8 cellular contexts compared by ENCODE assay signal in genomic region chr5:471750-472058, GRCh38. TPM values are rescaled to one million over a fixed set of nuclear protein-coding genes. Genes with fewer than 3 reads are reported as not detected.
DNase-seq lines count a peak whose midpoint lies in the region; ATAC-seq, FAIRE-seq and TF ChIP-seq lines count a peak whose summit lies in the region.

No MANE protein-coding gene starts in this region.

- H3F3A ChIP-seq in DOHH2 (ENCODE audit: control insufficient read depth, insufficient read depth): peaks cover 9% of the 10 kb centered on the region

- H3K4me1 ChIP-seq in DOHH2 (ENCODE audit: control insufficient read depth, low read length): peaks cover 33% of the 10 kb centered on the region
- peaks cover 6% of the 10 kb centered on the region for H3K4me1 ChIP-seq in ectodermal cell (ENCODE audit: control insufficient read depth, insufficient read depth, low read length)
- peaks cover 4% of the 10 kb centered on the region for H3K4me1 ChIP-seq in parathyroid adenoma

- H3K36me3 ChIP-seq in DOHH2 (ENCODE audit: control insufficient read depth, low read length) (peaks cover 60% of the 10 kb centered on the region), ectodermal cell (ENCODE audit: control insufficient read depth, insufficient read depth, low read length) (no peaks in the 10 kb centered on the region), parathyroid adenoma (ENCODE audit: control insufficient read depth, insufficient read depth, low read length) (no peaks in the 10 kb centered on the region)

- no peak; the same call in 1 of the 2 replicates for TF ChIP-seq POLR2A in GM12892 (IDR thresholded peaks at IDR 0.05; ENCODE audit: low read depth, low read length)

- H2AFZ ChIP-seq in parathyroid adenoma: peak overlapping the region; percentile 95

- no peak overlapping the region for H3K9ac ChIP-seq in parathyroid adenoma

- peaks cover 15% of the 10 kb centered on the region for H4K20me1 ChIP-seq in DOHH2 (ENCODE audit: control insufficient read depth, insufficient read depth, low read depth, low read length)

- H3K27me3 ChIP-seq in DOHH2 (ENCODE audit: control insufficient read depth, low read length) (no peaks in the 10 kb centered on the region), ectodermal cell (ENCODE audit: control insufficient read depth, insufficient read depth, low read length, poor library complexity, severe bottlenecking) (peaks cover 36% of the 10 kb centered on the region), parathyroid adenoma (ENCODE audit: control insufficient read depth, insufficient read depth, low read length) (no peaks in the 10 kb centered on the region)

- 89 to 91% methylated on average over 6 of the region's 6 CpGs for WGBS in ectodermal cell, 2 experiments

- H3K4me3 ChIP-seq in DOHH2 (ENCODE audit: low read length) (peak overlapping the region; percentile 93), ectodermal cell (ENCODE audit: insufficient read depth, low read depth, low read length) (peak overlapping the region; percentile 58), parathyroid adenoma (ENCODE audit: low read depth, low read length) (peak overlapping the region; percentile 82)

- DNase-seq in NOMO-1 treated with DMSO at 0.1 percent for 48 hours (lab: John Stamatoyannopoulos, UW; ENCODE audit: unreplicated experiment) (peak; percentile 44), SHP77 (lab: John Stamatoyannopoulos, UW) (no peak), left lobe of liver (ENCODE audit: low spot score) (no peak), GM12892 (ENCODE audit: insufficient read length) (no peak)
- DNase-seq in activated CD4-positive, alpha-beta T cell treated with anti-CD3 and anti-CD28 coated beads, Interleukin-2, amount 50 U/mL, for 1 hour: no peak

- H3K9me3 ChIP-seq in DOHH2 (ENCODE audit: control insufficient read depth, insufficient read depth, low read length) (no peaks in the 10 kb centered on the region), ectodermal cell (ENCODE audit: control insufficient read depth, low read length) (no peaks in the 10 kb centered on the region), parathyroid adenoma (ENCODE audit: control insufficient read depth, low read length) (no peaks in the 10 kb centered on the region)

- H3K27ac ChIP-seq in DOHH2 (ENCODE audit: low read depth, low read length) (peak overlapping the region; percentile 74), ectodermal cell (ENCODE audit: insufficient read depth, low read depth, low read length, poor library complexity, severe bottlenecking) (no peak overlapping the region), parathyroid adenoma (no peak overlapping the region)

- no peak for ATAC-seq in left lobe of liver

- peak overlapping the region; percentile 97 for H3K4me2 ChIP-seq in DOHH2 (ENCODE audit: low read length)
- H3K4me2 ChIP-seq in parathyroid adenoma (ENCODE audit: low read length): peak overlapping the region; percentile 68

- no peak for TF ChIP-seq CTCF in DOHH2 (IDR thresholded peaks at IDR 0.05; ENCODE audit: low read depth, low read length, poor library complexity, severe bottlenecking)
- no peak for TF ChIP-seq CTCF in parathyroid adenoma (IDR thresholded peaks at IDR 0.05)

- H3K9me2 ChIP-seq in DOHH2 (replicated peaks; ENCODE audit: control insufficient read depth, low read length): no peaks in the 10 kb centered on the region

- FAIRE-seq in GM12892 (lab: Jason Lieb, UNC): no peak

- H3K79me2 ChIP-seq in DOHH2 (ENCODE audit: control insufficient read depth, low read length): peaks cover 61% of the 10 kb centered on the region
- no peaks in the 10 kb centered on the region for H3K79me2 ChIP-seq in parathyroid adenoma

RNA-seq across cellular contexts. Expression of gene EXOC3, which starts 28.7 kb away (rescaled TPM):
- polyA plus RNA-seq in ectodermal cell (2013, experiment 1 of 4): 46.1 TPM
- 49.3 TPM for polyA plus RNA-seq in ectodermal cell (2013, experiment 2 of 4)
- polyA plus RNA-seq in ectodermal cell (2013, experiment 3 of 4): 36.6 TPM
- polyA plus RNA-seq in ectodermal cell (2013, experiment 4 of 4): 43.0 TPM
- total RNA-seq in left lobe of liver: 25.7 TPM
- 27.5 TPM for polyA plus RNA-seq in GM12892 (2012; ENCODE audit: missing spikeins)

RNA-seq across cellular contexts. Expression of gene SLC9A3, which starts 52.5 kb away (rescaled TPM):
- polyA plus RNA-seq in ectodermal cell (2013, experiment 1 of 4): 1.5 TPM
- 1.0 TPM for polyA plus RNA-seq in ectodermal cell (2013, experiment 2 of 4)
- 1.1 TPM for polyA plus RNA-seq in ectodermal cell (2013, experiment 3 of 4)
- 1.2 TPM for polyA plus RNA-seq in ectodermal cell (2013, experiment 4 of 4)
- total RNA-seq in left lobe of liver: 0.81 TPM
- 1.3 TPM for polyA plus RNA-seq in GM12892 (2012; ENCODE audit: missing spikeins)
